In the genomic region with DNA sequence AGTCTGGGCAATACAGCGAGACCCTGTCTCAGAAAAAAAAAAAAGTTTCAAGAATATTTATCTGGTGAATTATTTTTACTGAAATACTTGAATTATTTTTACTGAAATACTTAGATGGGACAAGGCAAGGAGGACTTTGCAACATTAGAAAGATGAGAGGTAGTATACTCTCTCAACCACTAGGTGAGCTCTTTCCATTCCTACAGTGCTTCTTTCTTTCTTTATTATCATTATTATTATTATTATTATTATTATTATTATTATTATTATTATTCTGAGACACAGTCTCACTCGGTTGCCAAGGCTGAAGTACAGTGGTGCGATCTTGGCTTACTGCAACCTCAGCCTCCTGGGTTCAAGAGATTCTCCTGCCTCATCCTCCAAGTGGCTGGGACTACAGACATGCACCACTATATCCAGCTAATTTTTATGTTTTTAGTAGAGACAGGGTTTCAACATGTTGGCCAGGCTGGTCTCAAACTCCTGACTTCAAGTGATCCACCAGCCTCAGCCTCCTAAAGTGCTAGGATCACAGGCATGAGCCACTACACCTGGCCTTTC, we compare ENCODE assay signal across 28 cellular contexts.
DNase-seq lines count a peak whose midpoint lies in the region; ATAC-seq, FAIRE-seq and TF ChIP-seq lines count a peak whose summit lies in the region.
"Had no signal": no experiment of that assay in that cellular context is flagged by ENCODE, and none has a peak within 500 bp of the region (broad histone marks: within the 10 kb centered on the region; RNA-seq: fewer than 3 reads in every experiment).

No MANE protein-coding gene starts in this region.

- ATAC-seq in HG02884 (IDR thresholded peaks at IDR 0.05; ENCODE audit: unreplicated experiment) (no peak), GM21529 (IDR thresholded peaks at IDR 0.05; ENCODE audit: unreplicated experiment) (no peak)
- ATAC-seq: activated naive CD4-positive, alpha-beta T cell treated with anti-CD3 and anti-CD28 coated beads, Interleukin-2, amount 50 U/mL, for 72 hours; heart right ventricle; HepG2; left lobe of liver; Right ventricle myocardium inferior had no signal

- H3K4me3 ChIP-seq in A673 (ENCODE audit: low read depth, low read length, poor library complexity, severe bottlenecking) (no peak overlapping the region), LNCaP clone FGC (ENCODE audit: low read depth, low read length) (no peak overlapping the region), choroid plexus epithelial cell (ENCODE audit: low read depth, low read length) (no peak overlapping the region), hepatocyte (no peak overlapping the region)
- H3K4me3 ChIP-seq: HAP-1, heart right ventricle, spleen, thoracic aorta had no signal

- no peak overlapping the region for H2AFZ ChIP-seq in hepatocyte

- intact Hi-C loops in A673 (cut with micrococcal nuclease; ENCODE audit: unreplicated experiment) = no loop called here

- WGBS in hepatocyte (ENCODE audit: low lambda C conversion rate, missing lambda C conversion rate) = 100% methylated on average over 3 of the region's 3 CpGs

- H4K20me1 ChIP-seq in hepatocyte (ENCODE audit: insufficient read depth, poor library complexity, severe bottlenecking) = peaks cover 4% of the 10 kb centered on the region

- H3K9me3 ChIP-seq in A673 (ENCODE audit: low read depth, low read length, poor library complexity, severe bottlenecking) (no peaks in the 10 kb centered on the region), hepatocyte (ENCODE audit: low read depth) (peaks cover 4% of the 10 kb centered on the region)
- H3K9me3 ChIP-seq: HAP-1, thoracic aorta had no signal

- H3K36me3 ChIP-seq in A673 (ENCODE audit: insufficient read depth, low read length, poor library complexity, severe bottlenecking) (no peaks in the 10 kb centered on the region), hepatocyte (replicated peaks; ENCODE audit: insufficient read depth, low read depth) (no peaks in the 10 kb centered on the region)
- H3K36me3 ChIP-seq: HAP-1, heart right ventricle, spleen, thoracic aorta had no signal

- no peak for FAIRE-seq in GM12892 (lab: Jason Lieb, UNC)
- FAIRE-seq: colon, HepG2 had no signal

- TF ChIP-seq CTCF in A673 (conservative IDR thresholded peaks at IDR 0.05; ENCODE audit: low read depth, low read length) (0 out of 2 replicates have a peak, but pooled peaks have one; percentile 22), LNCaP clone FGC (IDR thresholded peaks at IDR 0.05; ENCODE audit: control insufficient read depth, extremely low read depth, insufficient read depth) (0 out of 2 replicates have a peak, but pooled peaks have one; percentile 5), choroid plexus epithelial cell (conservative IDR thresholded peaks at IDR 0.05; ENCODE audit: low read depth, low read length) (peak; percentile 54), hepatocyte (IDR thresholded peaks at IDR 0.05; ENCODE audit: poor library complexity) (peak; percentile 5), GM10266 (IDR thresholded peaks at IDR 0.05; ENCODE audit: control insufficient read depth, insufficient read depth, low read depth, missing control alignments) (no peak)

- H3K27me3 ChIP-seq in A673 (replicated peaks; ENCODE audit: insufficient read depth, low read depth, low read length, poor library complexity) (no peaks in the 10 kb centered on the region), hepatocyte (no peaks in the 10 kb centered on the region)
- H3K27me3 ChIP-seq: heart right ventricle, spleen had no signal

- CTCF ChIA-PET in A673 (lab: Charles Lee) = interaction anchor here (0.7 kb wide), 1 partner anchor 10 kb away, joined by 4 read pairs; no protein-coding TSS in a partner anchor

- H3K27ac ChIP-seq in A673 (ENCODE audit: low read depth, low read length, poor library complexity, severe bottlenecking) = no peak overlapping the region
- no peak overlapping the region for H3K27ac ChIP-seq in hepatocyte
- H3K27ac ChIP-seq: spleen, thoracic aorta had no signal

- H3K4me2 ChIP-seq in hepatocyte = no peak overlapping the region

- peaks cover 49% of the 10 kb centered on the region for H3K79me2 ChIP-seq in hepatocyte

- POLR2A ChIA-PET in A673 (lab: Charles Lee; ENCODE audit: low non-redundant PET) = no interaction called here

- BruUV-seq in A673 (replicated peaks; lab: Mats Ljungman, UMichigan) = no TSS peak

- no peak for TF ChIP-seq POLR2A in GM12892 (IDR thresholded peaks at IDR 0.05; ENCODE audit: low read depth, low read length)

- peaks cover 1% of the 10 kb centered on the region for H3K4me1 ChIP-seq in A673 (ENCODE audit: insufficient read depth, low read length, poor library complexity, severe bottlenecking)
- H3K4me1 ChIP-seq in hepatocyte (ENCODE audit: insufficient read depth) = no peaks in the 10 kb centered on the region

- no peaks in the 10 kb centered on the region for H3K9me2 ChIP-seq in hepatocyte (replicated peaks; ENCODE audit: insufficient read depth)

- DNase-seq in A673 (ENCODE audit: low spot score) (no peak), LNCaP clone FGC (ENCODE audit: low read depth) (no peak), choroid plexus epithelial cell (ENCODE audit: low read depth) (peak; percentile 43), hepatocyte (ENCODE audit: low spot score) (no peak), GM12892 (ENCODE audit: insufficient read length) (no peak), GM10266 (ENCODE audit: extremely low spot score) (no peak)
- DNase-seq: ACHN; activated CD4-positive, alpha-beta T cell treated with anti-CD3 and anti-CD28 coated beads, Interleukin-2, amount 50 U/mL, for 4 hours; activated CD4-positive, CD25-positive, alpha-beta regulatory T cell; anterior cingulate cortex; effector CD8-positive, alpha-beta T cell; heart right ventricle; naive B cell; NCI-H2081 treated with DMSO at 0.1 percent for 48 hours; occipital lobe; spleen; stimulated activated CD4-positive, alpha-beta T cell treated with anti-CD3 and anti-CD28 coated beads, Interleukin-4, amount 100 ng/mL, for 24 hours; stimulated activated naive CD4-positive, alpha-beta T cell; SW 1271 had no signal
